12 cellular contexts compared by ENCODE assay signal in genomic region chr18:70044626-70045025, GRCh38.
A peak's percentile ranks its signal among the peaks of the same experiment; 100 is the strongest.
DNase-seq lines count a peak whose midpoint lies in the region; ATAC-seq lines count a peak whose summit lies in the region.
"Had no signal": no experiment of that assay in that cellular context is flagged by ENCODE, and none has a peak within 500 bp of the region (broad histone marks: within the 10 kb centered on the region; RNA-seq: fewer than 3 reads in every experiment).

No MANE protein-coding gene starts in this region.

- DNase-seq in AG08396 (ENCODE audit: low spot score) (peak; percentile 60), HS-5 (ENCODE audit: low read depth) (peak; percentile 90), astrocyte of the hippocampus (ENCODE audit: low read depth, low spot score) (peak; percentile 72), kidney tubule cell (ENCODE audit: low spot score) (peak; percentile 97), cerebellar cortex (ENCODE audit: low spot score) (no peak), HT-29 (ENCODE audit: low spot score) (no peak), SHP77 treated with DMSO at 0.1 percent for 48 hours (lab: John Stamatoyannopoulos, UW) (no peak)
- DNase-seq: activated gamma-delta T cell, NCI-H446, T-helper 2 cell had no signal

- ATAC-seq in GM21390 (IDR thresholded peaks at IDR 0.05; ENCODE audit: unreplicated experiment): no peak
- ATAC-seq: HepG2 had no signal

Comparison
In these comparisons a context has a peak if more than half of its experiments do, and no peak if none do; other contexts are left out.
1. DNase-seq: peak in AG08396 (single experiment), HS-5 (single experiment), astrocyte of the hippocampus (single experiment) and kidney tubule cell (single experiment); none in cerebellar cortex (single experiment), HT-29 (single experiment) and SHP77 treated with DMSO at 0.1 percent for 48 hours (single experiment).